Comparison of ENCODE assay signal across 2 cellular contexts in the genomic region with DNA sequence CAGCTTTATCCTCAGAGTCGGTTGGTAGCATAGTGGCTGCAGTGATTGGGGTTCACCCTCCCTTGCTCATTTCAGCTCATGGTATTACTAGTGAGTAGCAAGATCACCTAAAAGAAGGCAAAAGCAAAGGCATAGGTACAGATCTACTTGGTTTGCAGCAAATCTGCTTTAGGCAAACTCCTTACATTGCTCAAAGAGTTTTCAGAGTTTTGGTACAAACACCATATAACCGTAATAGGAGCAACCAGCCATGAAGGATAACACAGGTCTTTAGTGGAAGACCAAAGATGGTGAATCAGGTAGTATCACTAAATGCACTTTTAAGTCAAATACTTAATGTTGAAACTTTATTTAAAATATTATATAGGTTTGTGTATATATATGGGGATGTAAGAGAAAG.
TF ChIP-seq lines count a peak whose summit lies in the region.

No MANE protein-coding gene starts in this region.

TF ChIP-seq in IMR-90, 13 proteins besides CTCF, POLR2A, EP300 and RAD21:
- no peak for TF ChIP-seq MXI1 (IDR thresholded peaks at IDR 0.05; ENCODE audit: borderline replicate concordance, low read depth, low read length)
- no peak for TF ChIP-seq SMC3 (IDR thresholded peaks at IDR 0.05; ENCODE audit: low read depth, low read length)
- TF ChIP-seq FOS (IDR thresholded peaks at IDR 0.05; ENCODE audit: low read depth, low read length) = no peak
- TF ChIP-seq MAZ (IDR thresholded peaks at IDR 0.05; ENCODE audit: borderline replicate concordance, low read depth, low read length) = no peak
- no peak for TF ChIP-seq USF2 (IDR thresholded peaks at IDR 0.05; ENCODE audit: low read depth, low read length)
- TF ChIP-seq CEBPB (IDR thresholded peaks at IDR 0.05; ENCODE audit: low read depth, low read length) = no peak
- no peak for TF ChIP-seq MAFK (IDR thresholded peaks at IDR 0.05; ENCODE audit: low read depth, low read length)
- TF ChIP-seq BHLHE40 (IDR thresholded peaks at IDR 0.05; ENCODE audit: low read depth, low read length) = no peak
- TF ChIP-seq CHD1 (IDR thresholded peaks at IDR 0.05; ENCODE audit: low read depth, low read length) = no peak
- TF ChIP-seq RCOR1 (IDR thresholded peaks at IDR 0.05; ENCODE audit: insufficient replicate concordance, low read length) = no peak
- TF ChIP-seq NFE2L2 (IDR thresholded peaks at IDR 0.05; ENCODE audit: low read depth, low read length) = no peak
- no peak for TF ChIP-seq RFX5 (IDR thresholded peaks at IDR 0.05; ENCODE audit: low read depth, low read length)
- TF ChIP-seq, protein P1, sequence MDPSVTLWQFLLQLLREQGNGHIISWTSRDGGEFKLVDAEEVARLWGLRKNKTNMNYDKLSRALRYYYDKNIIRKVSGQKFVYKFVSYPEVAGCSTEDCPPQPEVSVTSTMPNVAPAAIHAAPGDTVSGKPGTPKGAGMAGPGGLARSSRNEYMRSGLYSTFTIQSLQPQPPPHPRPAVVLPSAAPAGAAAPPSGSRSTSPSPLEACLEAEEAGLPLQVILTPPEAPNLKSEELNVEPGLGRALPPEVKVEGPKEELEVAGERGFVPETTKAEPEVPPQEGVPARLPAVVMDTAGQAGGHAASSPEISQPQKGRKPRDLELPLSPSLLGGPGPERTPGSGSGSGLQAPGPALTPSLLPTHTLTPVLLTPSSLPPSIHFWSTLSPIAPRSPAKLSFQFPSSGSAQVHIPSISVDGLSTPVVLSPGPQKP (IDR thresholded peaks at IDR 0.05; ENCODE audit: borderline replicate concordance, low read depth, low read length) = no peak

TF ChIP-seq in GM12878, 131 proteins besides CTCF, POLR2A, EP300 and RAD21:
- TF ChIP-seq TCF7 (IDR thresholded peaks at IDR 0.05; ENCODE audit: borderline replicate concordance) (no peak), MYB (IDR thresholded peaks at IDR 0.05; ENCODE audit: borderline replicate concordance, low read depth, low read length) (no peak), FOXM1 (IDR thresholded peaks at IDR 0.05; ENCODE audit: low read depth, low read length) (no peak), ZNF687 (IDR thresholded peaks at IDR 0.05) (no peak), DPF2 (IDR thresholded peaks at IDR 0.05) (no peak), RUNX3 (IDR thresholded peaks at IDR 0.05; ENCODE audit: low read length) (no peak)
